ENCODE assay signal across 8 cellular contexts in the genomic region with DNA sequence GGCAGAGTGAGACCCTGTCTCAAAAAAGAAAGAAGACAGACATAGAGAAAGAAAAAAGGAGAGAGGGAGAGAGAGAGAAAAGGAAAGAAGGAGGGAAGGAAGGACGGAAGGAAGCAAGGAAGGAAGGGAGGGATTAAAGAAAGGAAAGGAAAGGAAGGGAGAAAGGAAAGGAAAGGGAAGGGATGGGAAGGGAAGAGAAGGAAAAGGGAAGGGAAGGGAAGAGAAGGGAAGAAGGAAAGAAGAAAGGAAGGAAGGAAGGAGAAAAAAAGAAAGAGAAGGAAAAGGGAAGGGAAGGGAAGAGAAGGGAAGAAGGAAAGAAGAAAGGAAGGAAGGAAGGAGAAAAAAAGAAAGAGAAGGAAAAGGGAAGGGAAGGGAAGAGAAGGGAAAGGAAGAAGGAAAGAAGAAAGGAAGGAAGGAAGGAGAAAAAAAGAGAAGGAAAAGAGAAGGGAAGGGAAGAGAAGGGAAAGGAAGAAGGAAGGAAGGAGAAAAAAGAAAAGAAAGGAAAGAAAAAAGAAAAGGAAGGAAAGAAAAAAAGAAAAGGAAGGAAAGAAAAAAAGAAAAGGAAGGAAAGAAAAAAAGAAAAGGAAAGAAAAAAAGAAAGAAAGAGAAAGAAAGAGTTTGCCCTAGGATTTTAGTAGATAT.
DNase-seq lines count a peak whose midpoint lies in the region; ATAC-seq, FAIRE-seq and TF ChIP-seq lines count a peak whose summit lies in the region.
"Not testable (repeated sequence)": the region's sequence is repeated elsewhere in the genome, so short reads cannot be mapped to it uniquely, and the experiment has no call there.

No MANE protein-coding gene starts in this region.

- not testable (repeated sequence) for H3K36me3 ChIP-seq in HEK293 (ENCODE audit: control insufficient read depth in 2 of 2, insufficient read depth in 1 of 2, low read length in 2 of 2); GM12878 (ENCODE audit: control insufficient read depth in 2 of 2, insufficient read depth in 2 of 2, low read length in 1 of 2); K562 (ENCODE audit: control insufficient read depth, insufficient read depth, low read length); endothelial cell of umbilical vein (ENCODE audit: control insufficient read depth in 2 of 2, extremely low read depth in 1 of 2, insufficient read depth in 2 of 2, low read length in 2 of 2); HepG2 (replicated peaks in 1 of 2; ENCODE audit: control insufficient read depth in 1 of 2, insufficient read depth in 2 of 2, low read length in 2 of 2)

- TF ChIP-seq RAD21 in GM12878 (IDR thresholded peaks at IDR 0.05; ENCODE audit: insufficient read depth, low read depth, low read length); K562 (CRISPR knock-in tag; conservative IDR thresholded peaks at IDR 0.05 in 1 of 2, IDR thresholded peaks at IDR 0.05 in 1 of 2); HepG2 (CRISPR knock-in tag; IDR thresholded peaks at IDR 0.05): not testable (repeated sequence)

- H3K27ac ChIP-seq in HEK293 (ENCODE audit: extremely low read depth, low read depth, low read length); GM12878 (ENCODE audit: control insufficient read depth, insufficient read depth); K562 (ENCODE audit: extremely low read depth, low read depth, low read length); endothelial cell of umbilical vein (ENCODE audit: insufficient read depth, low read depth, low read length); HepG2 (ENCODE audit: extremely low read length, insufficient read depth, low read length): not testable (repeated sequence)

- not testable (repeated sequence) for H3K79me2 ChIP-seq in GM12878 (ENCODE audit: control insufficient read depth, insufficient read depth, low read length); K562 (ENCODE audit: control insufficient read depth, insufficient read depth, low read length); endothelial cell of umbilical vein (ENCODE audit: control insufficient read depth, insufficient read depth, low read length); HepG2 (ENCODE audit: insufficient read depth, low read length)

- not testable (repeated sequence) for DNase-seq in WTC11 (ENCODE audit: low spot score); activated T-cell treated with anti-CD3 and anti-CD28 coated beads, Interleukin-2, amount 50 U/mL, for 72 hours; GM12878 (ENCODE audit: low read depth, low spot score); K562 (ENCODE audit: extremely low read depth in 1 of 4, low spot score in 3 of 4); endothelial cell of umbilical vein (ENCODE audit: low read depth, low spot score); HepG2 (ENCODE audit: low spot score); neural crest cell (ENCODE audit: low read depth, low spot score)

- H3K9ac ChIP-seq in GM12878 (ENCODE audit: control insufficient read depth, insufficient read depth, low read length); K562 (ENCODE audit: insufficient read depth in 1 of 2, low read depth in 2 of 2, low read length in 2 of 2); endothelial cell of umbilical vein (replicated peaks; ENCODE audit: extremely low read depth, insufficient read depth, low read length); HepG2 (ENCODE audit: insufficient read depth, low read depth, low read length): not testable (repeated sequence)

- WGBS in GM12878 (ENCODE audit: insufficient coverage, insufficient replicate concordance, low lambda C conversion rate, missing lambda C conversion rate) = 0% methylated on average over 1 of the region's 1 CpG
- 0% methylated on average over 1 of the region's 1 CpG for WGBS in K562 (ENCODE audit: insufficient coverage, low coverage, missing lambda C conversion rate)
- WGBS in HepG2 (ENCODE audit: low lambda C conversion rate) = 4% methylated on average over 1 of the region's 1 CpG

- TF ChIP-seq EP300 in GM12878 (IDR thresholded peaks at IDR 0.05; ENCODE audit: borderline replicate concordance in 1 of 2, control insufficient read depth in 1 of 2, low read depth in 2 of 2, low read length in 2 of 2); K562 (IDR thresholded peaks at IDR 0.05; ENCODE audit: low read length); HepG2 (IDR thresholded peaks at IDR 0.05; ENCODE audit: low read depth in 2 of 2, low read length in 2 of 2); HepG2 (CRISPR knock-in tag; IDR thresholded peaks at IDR 0.05; ENCODE audit: borderline replicate concordance): not testable (repeated sequence)

- RAD21 ChIA-PET in GM12878 (lab: Charles Lee; ENCODE audit: unreplicated experiment) = not testable (repeated sequence)

- dilution Hi-C loops in endothelial cell of umbilical vein (cut with MboI; ENCODE audit: extremely low pct_ligation_motif_present, low sequenced_read_pairs) = not testable (repeated sequence)

- H3K4me3 ChIP-seq in HEK293 (ENCODE audit: low read depth, low read length); GM12878; K562; endothelial cell of umbilical vein (replicated peaks in 1 of 3; ENCODE audit: insufficient read depth in 1 of 3, low read depth in 1 of 3, low read length in 3 of 3); HepG2 (replicated peaks in 1 of 3; ENCODE audit: insufficient read depth in 1 of 3, low read depth in 2 of 3, low read length in 3 of 3): not testable (repeated sequence)

- H3K9me1 ChIP-seq in K562 (ENCODE audit: control insufficient read depth, insufficient read depth, low read length); endothelial cell of umbilical vein (replicated peaks; ENCODE audit: control insufficient read depth, extremely low read depth, insufficient read depth, low read length): not testable (repeated sequence)

- not testable (repeated sequence) for H2AFZ ChIP-seq in GM12878 (ENCODE audit: control insufficient read depth, low read depth, low read length); K562 (ENCODE audit: low read depth, low read length); endothelial cell of umbilical vein (ENCODE audit: low read depth, low read length); HepG2 (ENCODE audit: low read length)

- not testable (repeated sequence) for H4K20me1 ChIP-seq in GM12878 (ENCODE audit: control insufficient read depth, insufficient read depth); K562 (replicated peaks; ENCODE audit: control insufficient read depth, insufficient read depth, low read length); endothelial cell of umbilical vein (replicated peaks; ENCODE audit: control insufficient read depth, extremely low read depth, insufficient read depth, low read length); HepG2 (ENCODE audit: insufficient read depth, low read length)

- not testable (repeated sequence) for H3K36me3 Mint-ChIP-seq in WTC11; activated T-cell treated with anti-CD3 and anti-CD28 coated beads, Interleukin-2, amount 50 U/mL, for 72 hours (ENCODE audit: insufficient read depth in 2 of 2); neural crest cell (ENCODE audit: low read depth)

- H3K4me2 ChIP-seq in GM12878 (ENCODE audit: control insufficient read depth, insufficient read depth); K562 (ENCODE audit: insufficient read depth, low read length); endothelial cell of umbilical vein (ENCODE audit: insufficient read depth, low read length); HepG2 (ENCODE audit: low read depth, low read length): not testable (repeated sequence)

- not testable (repeated sequence) for TF ChIP-seq POLR2A in GM12878 (IDR thresholded peaks at IDR 0.05; ENCODE audit: low read depth, low read length); K562 (conservative IDR thresholded peaks at IDR 0.05); endothelial cell of umbilical vein (IDR thresholded peaks at IDR 0.05; ENCODE audit: low read depth, low read length); HepG2 (IDR thresholded peaks at IDR 0.05; ENCODE audit: insufficient read depth in 1 of 2, low read depth in 2 of 2, low read length in 2 of 2)

- CTCF ChIA-PET in HEK293 (lab: Yijun Ruan, JAX) = interaction anchor here (0.6 kb wide), 1 partner anchor 35 kb away, joined by 4 read pairs; no protein-coding TSS in a partner anchor
- CTCF ChIA-PET in WTC11 (lab: Charles Lee); GM12878 (lab: Yijun Ruan, JAX); K562 (lab: Yijun Ruan, JAX; ENCODE audit: low intra/inter-chr PET ratio); endothelial cell of umbilical vein (lab: Charles Lee); HepG2 (lab: Yijun Ruan, JAX; ENCODE audit: low intra/inter-chr PET ratio, low total read pairs): not testable (repeated sequence)

- POLR2A ChIA-PET in HEK293 (lab: Yijun Ruan, JAX); WTC11 (lab: Charles Lee); GM12878 (lab: Charles Lee); K562 (lab: Yijun Ruan, JAX); endothelial cell of umbilical vein (lab: Charles Lee); HepG2 (lab: Yijun Ruan, JAX): not testable (repeated sequence)

- not testable (repeated sequence) for H3K27me3 ChIP-seq in GM12878 (replicated peaks in 1 of 2; ENCODE audit: control insufficient read depth in 2 of 2, insufficient read depth in 2 of 2, low read length in 1 of 2); K562 (ENCODE audit: control insufficient read depth in 2 of 2, insufficient read depth in 2 of 2, low read length in 2 of 2); endothelial cell of umbilical vein (ENCODE audit: control insufficient read depth in 2 of 2, insufficient read depth in 2 of 2, low read length in 2 of 2); HepG2 (ENCODE audit: control insufficient read depth in 1 of 2, insufficient read depth in 2 of 2, low read length in 2 of 2)

- in situ Hi-C loops in GM12878 (cut with MboI); K562 (cut with MboI); HepG2 (cut with HindIII; ENCODE audit: extremely low pct_ligation_motif_present, low pct_unique_long_range_greater_than_20kb): not testable (repeated sequence)

- BruUV-seq in GM12878 (replicated peaks; lab: Mats Ljungman, UMichigan); K562 (replicated peaks; lab: Mats Ljungman, UMichigan); endothelial cell of umbilical vein (replicated peaks; lab: Mats Ljungman, UMichigan); HepG2 (replicated peaks; lab: Mats Ljungman, UMichigan): not testable (repeated sequence)

- not testable (repeated sequence) for H3K9me3 Mint-ChIP-seq in WTC11; activated T-cell treated with anti-CD3 and anti-CD28 coated beads, Interleukin-2, amount 50 U/mL, for 72 hours; neural crest cell

- not testable (repeated sequence) for FAIRE-seq in GM12878 (lab: Jason Lieb, UNC); K562 (lab: Jason Lieb, UNC); HepG2 (lab: Jason Lieb, UNC)
- peak; percentile 8 for FAIRE-seq in endothelial cell of umbilical vein (lab: Jason Lieb, UNC)

- H3K4me3 Mint-ChIP-seq in WTC11; activated T-cell treated with anti-CD3 and anti-CD28 coated beads, Interleukin-2, amount 50 U/mL, for 72 hours; neural crest cell: not testable (repeated sequence)

- not testable (repeated sequence) for H3K27me3 Mint-ChIP-seq in WTC11 (ENCODE audit: low read depth); activated T-cell treated with anti-CD3 and anti-CD28 coated beads, Interleukin-2, amount 50 U/mL, for 72 hours (ENCODE audit: low read depth); neural crest cell (ENCODE audit: low read depth)

- H3K27ac Mint-ChIP-seq in WTC11 = not testable (repeated sequence)
- peak overlapping the region; percentile 71 for H3K27ac Mint-ChIP-seq in activated T-cell treated with anti-CD3 and anti-CD28 coated beads, Interleukin-2, amount 50 U/mL, for 72 hours
- H3K27ac Mint-ChIP-seq in neural crest cell (ENCODE audit: unreplicated experiment) = peak overlapping the region; percentile 12

- not testable (repeated sequence) for TF ChIP-seq CTCF in HEK293 (tag by site-specific recombination; IDR thresholded peaks at IDR 0.05); WTC11 (IDR thresholded peaks at IDR 0.05); GM12878 (IDR thresholded peaks at IDR 0.05 in 2 of 3, conservative IDR thresholded peaks at IDR 0.05 in 1 of 3; ENCODE audit: control insufficient read depth in 2 of 3, extremely low read depth in 1 of 3, insufficient read depth in 1 of 3, low read depth in 3 of 3, low read length in 3 of 3); K562 (IDR thresholded peaks at IDR 0.05 in 2 of 3, conservative IDR thresholded peaks at IDR 0.05 in 1 of 3; ENCODE audit: insufficient read depth in 2 of 3, low read depth in 1 of 3, low read length in 3 of 3); endothelial cell of umbilical vein (IDR thresholded peaks at IDR 0.05; ENCODE audit: extremely low read depth in 1 of 2, insufficient read depth in 1 of 2, low read depth in 1 of 2, low read length in 2 of 2); HepG2 (CRISPR knock-in tag; IDR thresholded peaks at IDR 0.05); neural crest cell (conservative IDR thresholded peaks at IDR 0.05)

- H3K4me1 Mint-ChIP-seq in WTC11; activated T-cell treated with anti-CD3 and anti-CD28 coated beads, Interleukin-2, amount 50 U/mL, for 72 hours (ENCODE audit: low read depth); neural crest cell: not testable (repeated sequence)

- ATAC-seq in WTC11; activated T-cell treated with anti-CD3 and anti-CD28 coated beads, Interleukin-2, amount 50 U/mL, for 72 hours (replicated peaks in 1 of 2); GM12878; K562; HepG2: not testable (repeated sequence)

- SMC1A ChIA-PET in GM12878 (lab: Charles Lee; ENCODE audit: uncharacterized antibody, unreplicated experiment) = interaction anchor here (0.6 kb wide), 1 partner anchor 92 kb away, joined by 3 read pairs; no protein-coding TSS in a partner anchor

- intact Hi-C loops in GM12878 (cut with micrococcal nuclease; ENCODE audit: unreplicated experiment); K562 (cut with micrococcal nuclease); endothelial cell of umbilical vein (cut with micrococcal nuclease); HepG2 (cut with micrococcal nuclease; ENCODE audit: unreplicated experiment): not testable (repeated sequence)

- not testable (repeated sequence) for H3K9me3 ChIP-seq in HEK293 (ENCODE audit: control insufficient read depth, insufficient read depth, low read depth, low read length); GM12878 (replicated peaks; ENCODE audit: control insufficient read depth, insufficient read depth, low read length); K562 (replicated peaks; ENCODE audit: control insufficient read depth, insufficient read depth, low read depth, low read length); endothelial cell of umbilical vein (replicated peaks; ENCODE audit: control insufficient read depth, insufficient read depth, low read length); HepG2 (ENCODE audit: low read length)

- H3K4me1 ChIP-seq in HEK293 (ENCODE audit: control insufficient read depth, insufficient read depth, low read length); GM12878 (ENCODE audit: control insufficient read depth, insufficient read depth, low read length); K562 (replicated peaks in 1 of 2; ENCODE audit: control insufficient read depth in 2 of 2, insufficient read depth in 2 of 2, low read length in 2 of 2); endothelial cell of umbilical vein (ENCODE audit: control insufficient read depth, extremely low read depth, insufficient read depth, low read length); HepG2 (ENCODE audit: insufficient read depth, low read length): not testable (repeated sequence)
